ENCODE assay signal across 8 cellular contexts in genomic region chr5:127028822-127029457, GRCh38. TPM values are rescaled to one million over a fixed set of nuclear protein-coding genes. Genes with fewer than 3 reads are reported as not detected.
DNase-seq lines count a peak whose midpoint lies in the region; ATAC-seq and TF ChIP-seq lines count a peak whose summit lies in the region.

No MANE protein-coding gene starts in this region.

- no peaks in the 10 kb centered on the region for H3K9me3 Mint-ChIP-seq in activated naive CD4-positive, alpha-beta T cell treated with anti-CD3 and anti-CD28 coated beads, Interleukin-2, amount 50 U/mL, for 24 hours

- H3K27me3 Mint-ChIP-seq in activated naive CD4-positive, alpha-beta T cell treated with anti-CD3 and anti-CD28 coated beads, Interleukin-2, amount 50 U/mL, for 24 hours, result no peaks in the 10 kb centered on the region

- peak overlapping the region; percentile 91 for H3K4me3 ChIP-seq in PC-3 (ENCODE audit: low read length)

- intact Hi-C loops in PC-3 (cut with micrococcal nuclease), result loop anchor here (2.0 to 5.0 kb wide), 3 partner anchors 68 to 182 kb away; no protein-coding TSS in a partner anchor

- no TSS peak for BruUV-seq in PC-3 (replicated peaks; lab: Mats Ljungman, UMichigan)

- no peaks in the 10 kb centered on the region for H3K36me3 ChIP-seq in PC-3 (ENCODE audit: low read depth, low read length)

- no peaks in the 10 kb centered on the region for H3F3A ChIP-seq in PC-3 (ENCODE audit: low read length, unreplicated experiment)

- no peak for TF ChIP-seq POLR2A in erythroblast (IDR thresholded peaks at IDR 0.05; ENCODE audit: low read length)

- H3K27ac ChIP-seq in PC-3 (ENCODE audit: low read length), result no peak overlapping the region

- H3K9me2 ChIP-seq in PC-3 (replicated peaks; ENCODE audit: low read length), result no peaks in the 10 kb centered on the region

- H3K4me3 Mint-ChIP-seq in activated naive CD4-positive, alpha-beta T cell treated with anti-CD3 and anti-CD28 coated beads, Interleukin-2, amount 50 U/mL, for 24 hours, result peak overlapping the region; percentile 93

- H4K20me1 ChIP-seq in PC-3 (ENCODE audit: low read length), result no peaks in the 10 kb centered on the region

- no peaks in the 10 kb centered on the region for H3K36me3 Mint-ChIP-seq in activated naive CD4-positive, alpha-beta T cell treated with anti-CD3 and anti-CD28 coated beads, Interleukin-2, amount 50 U/mL, for 24 hours

- H3K27ac Mint-ChIP-seq in activated naive CD4-positive, alpha-beta T cell treated with anti-CD3 and anti-CD28 coated beads, Interleukin-2, amount 50 U/mL, for 24 hours, result no peak overlapping the region

- 0 out of 2 replicates have a peak overlapping the region, but pooled peaks have one; percentile 99 for H2AFZ ChIP-seq in PC-3 (ENCODE audit: low read length)

- no peak for DNase-seq in activated naive CD4-positive, alpha-beta T cell treated with Interleukin-2 at 50 U/mL for 16 hours
- DNase-seq in PC-3 (peak; percentile 32), erythroblast (lab: John Stamatoyannopoulos, UW) (peak; percentile 77 to 84), pons (ENCODE audit: low spot score) (peak; percentile 40), iPS-NIHi11 (ENCODE audit: low spot score) (no peak)

- POLR2A ChIA-PET in PC-3 (lab: Charles Lee; ENCODE audit: unreplicated experiment), result interaction anchor here (0.6 kb wide), 2 partner anchors 199 to 253 kb away, joined by 7 to 9 read pairs; no protein-coding TSS in a partner anchor

- H3K79me2 ChIP-seq in PC-3 (ENCODE audit: low read length), result no peaks in the 10 kb centered on the region

- H3K9ac ChIP-seq in PC-3 (ENCODE audit: low read length), result no peak overlapping the region

- TF ChIP-seq CTCF in PC-3 (conservative IDR thresholded peaks at IDR 0.05; ENCODE audit: low read depth, low read length), result no peak

- no peaks in the 10 kb centered on the region for H3K9me3 ChIP-seq in PC-3 (ENCODE audit: low read length)

- H3K4me2 ChIP-seq in PC-3 (ENCODE audit: low read length), result peak overlapping the region; percentile 100

- H3K4me1 Mint-ChIP-seq in activated naive CD4-positive, alpha-beta T cell treated with anti-CD3 and anti-CD28 coated beads, Interleukin-2, amount 50 U/mL, for 24 hours, result peaks cover 37% of the 10 kb centered on the region

- peak; percentile 13 for ATAC-seq in PC-3
- no peak for ATAC-seq in HG02759 (IDR thresholded peaks at IDR 0.05; ENCODE audit: unreplicated experiment)
- ATAC-seq in GM21515 (IDR thresholded peaks at IDR 0.05; ENCODE audit: unreplicated experiment), result no peak

- H3K27me3 ChIP-seq in PC-3 (ENCODE audit: low read length), result no peaks in the 10 kb centered on the region

- H3K4me1 ChIP-seq in PC-3 (ENCODE audit: insufficient read depth, low read length), result peaks cover 19% of the 10 kb centered on the region

- CTCF ChIA-PET in PC-3 (lab: Charles Lee), result no interaction called here

RNA-seq across cellular contexts. Expression of gene MARCHF3, which starts 1.4 kb away (rescaled TPM):
- total RNA-seq in PC-3 (2014; rRNA removed), result 1.3 and 2.5 TPM in 2 replicates

RNA-seq across cellular contexts. Expression of gene C5orf63, which starts 44.4 kb away (rescaled TPM):
- 2.9 and 3.7 TPM in 2 replicates for total RNA-seq in PC-3 (2014; rRNA removed)

Comparison
In these comparisons a context has a peak if more than half of its experiments do, and no peak if none do; other contexts are left out.
1. DNase-seq: peak in PC-3 (single experiment), erythroblast (2 of 2) and pons (single experiment); none in activated naive CD4-positive, alpha-beta T cell treated with Interleukin-2 at 50 U/mL for 16 hours (single experiment) and iPS-NIHi11 (single experiment).